In genomic region chr5:154857534-154858250, GRCh38 we compare ENCODE assay signal across 1 cellular context.
A peak's percentile ranks its signal among the peaks of the same experiment; 100 is the strongest.
TF ChIP-seq lines count a peak whose summit lies in the region.

No MANE protein-coding gene starts in this region.

TF ChIP-seq in HepG2, 621 proteins besides CTCF, POLR2A, EP300 and RAD21 (continued from another document and continues in another):
- TF ChIP-seq ZNF687 (CRISPR knock-in tag; IDR thresholded peaks at IDR 0.05), result peak; percentile 91
- TF ChIP-seq CAMTA2 (CRISPR knock-in tag; IDR thresholded peaks at IDR 0.05; ENCODE audit: borderline replicate concordance), result peak; percentile 84; the same call in 1 of the 2 replicates
- no peak for TF ChIP-seq TEAD3 (CRISPR knock-in tag; optimal IDR thresholded peaks at IDR 0.05; ENCODE audit: borderline replicate concordance)
- no peak for TF ChIP-seq SUZ12 (IDR thresholded peaks at IDR 0.05; ENCODE audit: low read depth, low read length)
- TF ChIP-seq PAF1 (CRISPR knock-in tag; IDR thresholded peaks at IDR 0.05), result no peak
- no peak; the same call in 1 of the 2 replicates for TF ChIP-seq ZNF607 (CRISPR knock-in tag; IDR thresholded peaks at IDR 0.05; ENCODE audit: borderline replicate concordance)
- no peak for TF ChIP-seq ZKSCAN5 (CRISPR knock-in tag; IDR thresholded peaks at IDR 0.05)
- 0 out of 2 replicates have a peak, but pooled peaks have one; percentile 40 for TF ChIP-seq ZNF124 (CRISPR knock-in tag; IDR thresholded peaks at IDR 0.05)
- TF ChIP-seq NCOA2 (CRISPR knock-in tag; IDR thresholded peaks at IDR 0.05), result no peak
- no peak for TF ChIP-seq FOXA1 (IDR thresholded peaks at IDR 0.05)
- TF ChIP-seq FOXA1 (CRISPR knock-in tag; IDR thresholded peaks at IDR 0.05), result no peak
- peak; percentile 81; the same call in 1 of the 2 replicates for TF ChIP-seq NFKB2 (CRISPR knock-in tag; IDR thresholded peaks at IDR 0.05; ENCODE audit: borderline replicate concordance)
- no peak for TF ChIP-seq ZNF569 (CRISPR knock-in tag; IDR thresholded peaks at IDR 0.05; ENCODE audit: borderline replicate concordance)
- TF ChIP-seq ZNF407 (CRISPR knock-in tag; IDR thresholded peaks at IDR 0.05; ENCODE audit: not compliant biosample characterization), result no peak
- 0 out of 2 replicates have a peak, but pooled peaks have one; percentile 33 for TF ChIP-seq BORCS8-MEF2B (CRISPR knock-in tag; IDR thresholded peaks at IDR 0.05)
- no peak for TF ChIP-seq ZEB1 (IDR thresholded peaks at IDR 0.05; ENCODE audit: insufficient replicate concordance, low read depth)
- 0 out of 2 replicates have a peak, but pooled peaks have one; percentile 12 for TF ChIP-seq JUND (CRISPR knock-in tag; IDR thresholded peaks at IDR 0.05)
- no peak for TF ChIP-seq ARNT2 (CRISPR knock-in tag; IDR thresholded peaks at IDR 0.05; ENCODE audit: low read depth)
- TF ChIP-seq NFIB (CRISPR knock-in tag; IDR thresholded peaks at IDR 0.05; ENCODE audit: borderline replicate concordance), result no peak
- no peak for TF ChIP-seq ZNF253 (CRISPR knock-in tag; IDR thresholded peaks at IDR 0.05; ENCODE audit: borderline replicate concordance)
- TF ChIP-seq FOSL1 (CRISPR knock-in tag; IDR thresholded peaks at IDR 0.05; ENCODE audit: borderline replicate concordance), result no peak
- TF ChIP-seq ZBTB42 (CRISPR knock-in tag; IDR thresholded peaks at IDR 0.05), result no peak
- TF ChIP-seq ZNF691 (CRISPR knock-in tag; IDR thresholded peaks at IDR 0.05; ENCODE audit: borderline replicate concordance, low read depth), result no peak
- TF ChIP-seq ZNF678 (CRISPR knock-in tag; IDR thresholded peaks at IDR 0.05), result no peak
- TF ChIP-seq FOXK2 (IDR thresholded peaks at IDR 0.05), result no peak
- TF ChIP-seq ZNF784 (CRISPR knock-in tag; IDR thresholded peaks at IDR 0.05; ENCODE audit: borderline replicate concordance), result no peak; the same call in 1 of the 2 replicates
- TF ChIP-seq PAXIP1 (CRISPR knock-in tag; conservative IDR thresholded peaks at IDR 0.05), result 0 out of 2 replicates have a peak, but pooled peaks have one; percentile 39
- TF ChIP-seq HOXA9 (CRISPR knock-in tag; IDR thresholded peaks at IDR 0.05; ENCODE audit: borderline replicate concordance), result no peak
- 0 out of 2 replicates have a peak, but pooled peaks have one; percentile 31 for TF ChIP-seq DR1 (CRISPR knock-in tag; IDR thresholded peaks at IDR 0.05)
- no peak; the same call in 1 of the 2 replicates for TF ChIP-seq PATZ1 (CRISPR knock-in tag; IDR thresholded peaks at IDR 0.05)
- TF ChIP-seq ZNF605 (CRISPR knock-in tag; IDR thresholded peaks at IDR 0.05), result 0 out of 2 replicates have a peak, but pooled peaks have one; percentile 25
- no peak for TF ChIP-seq ZNF180 (CRISPR knock-in tag; IDR thresholded peaks at IDR 0.05; ENCODE audit: borderline replicate concordance, low read depth)
- no peak; the same call in 1 of the 2 replicates for TF ChIP-seq THAP11 (CRISPR knock-in tag; IDR thresholded peaks at IDR 0.05)
- TF ChIP-seq ZFX (CRISPR knock-in tag; IDR thresholded peaks at IDR 0.05; ENCODE audit: low read depth), result peak; percentile 35; the same call in 1 of the 2 replicates
- TF ChIP-seq TGIF2 (CRISPR knock-in tag; IDR thresholded peaks at IDR 0.05), result peak; percentile 62; the same call in 1 of the 2 replicates
- TF ChIP-seq AKAP8 (CRISPR knock-in tag; IDR thresholded peaks at IDR 0.05), result no peak
- TF ChIP-seq ATF4 (CRISPR knock-in tag; IDR thresholded peaks at IDR 0.05), result 0 out of 4 replicates have a peak, but pooled peaks of 1 of the 2 experiments have one; percentile 34
- TF ChIP-seq ZFP90 (CRISPR knock-in tag; IDR thresholded peaks at IDR 0.05; ENCODE audit: borderline replicate concordance), result peak; percentile 39; the same call in 1 of the 2 replicates
